Comparison of ENCODE assay signal across 21 cellular contexts in the genomic region with DNA sequence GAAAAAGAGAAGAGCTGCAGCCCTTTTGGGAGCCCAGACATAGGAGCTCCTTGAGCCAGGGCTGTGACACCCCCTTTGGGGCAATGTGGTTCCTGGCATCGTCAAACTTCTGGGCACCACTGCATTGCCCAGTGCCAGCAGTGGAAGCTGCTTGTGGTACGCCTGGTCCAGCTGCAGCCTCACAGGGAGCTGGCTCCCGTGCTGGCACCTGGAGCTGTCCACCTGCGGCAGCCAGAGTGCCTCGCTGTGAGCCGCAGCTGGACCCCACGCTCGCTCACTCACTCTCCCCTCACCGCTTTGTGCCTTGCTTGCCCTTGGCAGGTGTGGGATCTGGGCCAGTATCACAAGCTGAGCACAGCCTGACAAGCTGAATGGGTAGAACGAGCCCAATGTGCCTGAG.
"Had no signal": no experiment of that assay in that cellular context is flagged by ENCODE, and none has a peak within 500 bp of the region (broad histone marks: within the 10 kb centered on the region; RNA-seq: fewer than 3 reads in every experiment).

No MANE protein-coding gene starts in this region.

- H3K36me3 ChIP-seq: heart left ventricle, neutrophil, ovary, right atrium auricular region, suprapubic skin, thyroid gland had no signal

- H3K9me3 ChIP-seq: heart left ventricle, neutrophil, ovary, right atrium auricular region, suprapubic skin, thyroid gland had no signal

- ATAC-seq: heart left ventricle; left lobe of liver; stimulated activated effector memory CD8-positive, alpha-beta T cell treated with anti-CD3 and anti-CD28 coated beads, Interleukin-12 subunit alpha, Interleukin-12 subunit beta, amount 100 ng/mL, for 72 hours; stimulated activated naive CD8-positive, alpha-beta T cell treated with anti-CD3 and anti-CD28 coated beads, Interleukin-15, Interleukin-2, amounts not matched to agents 100 U/mL and 50 U/mL, for 24 hours had no signal

- H3K27me3 Mint-ChIP-seq: naive B cell had no signal

- H3K4me1 Mint-ChIP-seq: naive B cell; nephron progenitor cell; stimulated activated effector memory CD8-positive, alpha-beta T cell treated with anti-CD3 and anti-CD28 coated beads, Interleukin-12 subunit alpha, Interleukin-12 subunit beta, amount 100 ng/mL, for 72 hours had no signal

- H3K27ac ChIP-seq: dorsolateral prefrontal cortex, heart left ventricle, neutrophil, ovary, right atrium auricular region, suprapubic skin, thyroid gland had no signal

- DNase-seq: caudate nucleus; cortex of kidney; dorsolateral prefrontal cortex; effector CD8-positive, alpha-beta T cell; foreskin melanocyte; heart left ventricle; hippocampal formation; mesenchymal stem cell; midbrain; naive B cell; nephron progenitor cell; ovary; small intestine; stimulated activated CD4-positive, alpha-beta T cell treated with anti-CD3 and anti-CD28 coated beads, Interleukin-2, amount 100 ng/mL, for 48 hours; stimulated activated naive CD8-positive, alpha-beta T cell treated with anti-CD3 and anti-CD28 coated beads, Interleukin-15, Interleukin-2, amounts not matched to agents 100 U/mL and 50 U/mL, for 24 hours; thyroid gland had no signal

- H3K4me1 ChIP-seq: heart left ventricle, right atrium auricular region, suprapubic skin, thyroid gland had no signal

- H3K36me3 Mint-ChIP-seq: naive B cell; stimulated activated effector memory CD8-positive, alpha-beta T cell treated with anti-CD3 and anti-CD28 coated beads, Interleukin-12 subunit alpha, Interleukin-12 subunit beta, amount 100 ng/mL, for 72 hours had no signal

- H3K27ac Mint-ChIP-seq: naive B cell; nephron progenitor cell; stimulated activated effector memory CD8-positive, alpha-beta T cell treated with anti-CD3 and anti-CD28 coated beads, Interleukin-12 subunit alpha, Interleukin-12 subunit beta, amount 100 ng/mL, for 72 hours had no signal

- H3K27me3 ChIP-seq: dorsolateral prefrontal cortex, heart left ventricle, neutrophil, ovary, right atrium auricular region, suprapubic skin, thyroid gland had no signal

- H3K4me3 Mint-ChIP-seq: naive B cell; nephron progenitor cell; stimulated activated effector memory CD8-positive, alpha-beta T cell treated with anti-CD3 and anti-CD28 coated beads, Interleukin-12 subunit alpha, Interleukin-12 subunit beta, amount 100 ng/mL, for 72 hours had no signal

- H3K9me3 Mint-ChIP-seq: nephron progenitor cell had no signal

- H3K4me3 ChIP-seq: dorsolateral prefrontal cortex, heart left ventricle, ovary, right atrium auricular region, suprapubic skin, thyroid gland had no signal
